ENCODE assay signal across 9 cellular contexts in the genomic region with DNA sequence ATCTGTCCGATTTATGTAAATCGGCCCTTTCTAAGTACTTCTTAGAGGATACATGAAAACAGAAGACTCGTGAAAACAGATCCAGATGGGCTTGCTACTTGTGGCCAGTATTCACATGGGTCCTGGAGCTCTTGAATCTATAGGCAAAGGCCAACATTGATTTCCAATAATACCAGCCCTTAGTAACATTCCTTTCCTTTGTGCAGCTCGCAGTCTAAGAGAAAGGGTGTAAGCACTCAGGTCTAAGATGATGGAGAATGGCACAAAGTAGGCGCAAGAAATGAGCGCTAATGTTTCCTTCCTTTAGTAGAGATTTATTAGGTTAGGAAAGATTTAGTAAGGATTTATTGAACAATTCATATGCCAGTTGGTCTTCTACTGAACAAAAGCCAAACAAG. TPM values are rescaled to one million over a fixed set of nuclear protein-coding genes. Genes with fewer than 3 reads are reported as not detected.
DNase-seq lines count a peak whose midpoint lies in the region; TF ChIP-seq lines count a peak whose summit lies in the region.
"Had no signal": no experiment of that assay in that cellular context is flagged by ENCODE, and none has a peak within 500 bp of the region (broad histone marks: within the 10 kb centered on the region; RNA-seq: fewer than 3 reads in every experiment).

No MANE protein-coding gene starts in this region.

- CTCF ChIA-PET in RWPE1 (lab: Yijun Ruan, JAX) = interaction anchor here (0.5 to 1.0 kb wide), 4 partner anchors 8 to 475 kb away, joined by 3 to 6 read pairs (median 4); no protein-coding TSS in a partner anchor

- peaks cover 60% of the 10 kb centered on the region for H3K4me1 Mint-ChIP-seq in activated T-cell treated with anti-CD3 and anti-CD28 coated beads, Interleukin-2, amount 50 U/mL, for 24 hours (ENCODE audit: low read depth)
- H3K4me1 Mint-ChIP-seq in endodermal cell (peaks cover 44% of the 10 kb centered on the region), neural progenitor cell (peaks cover 15% of the 10 kb centered on the region)

- POLR2A ChIA-PET in RWPE1 (lab: Yijun Ruan, JAX; ENCODE audit: low non-redundant PET) = interaction anchor here (0.6 kb wide), 1 partner anchor 125 kb away, joined by 4 read pairs; no protein-coding TSS in a partner anchor

- H3K9me3 ChIP-seq in endodermal cell (ENCODE audit: control insufficient read depth, low read length) (no peaks in the 10 kb centered on the region), neural progenitor cell (ENCODE audit: low read depth) (no peaks in the 10 kb centered on the region)

- TF ChIP-seq CTCF in RWPE1 (conservative IDR thresholded peaks at IDR 0.05; ENCODE audit: low read depth) (no peak), endodermal cell (conservative IDR thresholded peaks at IDR 0.05) (no peak), neural progenitor cell (IDR thresholded peaks at IDR 0.05) (no peak)

- WGBS in endodermal cell (ENCODE audit: insufficient coverage in 1 of 2, insufficient read length in 1 of 2), 2 experiments = 5 to 15% methylated on average over 4 to 6 of the region's 6 CpGs

- peak overlapping the region; percentile 89 for H2AFZ ChIP-seq in neural progenitor cell (replicated peaks)

- peak overlapping the region; percentile 97 for H3K9ac ChIP-seq in endodermal cell (ENCODE audit: extremely low read depth, low read length, poor library complexity, severe bottlenecking)
- H3K9ac ChIP-seq in neural progenitor cell = no peak overlapping the region

- peak overlapping the region; percentile 100 for H3K27ac Mint-ChIP-seq in activated T-cell treated with anti-CD3 and anti-CD28 coated beads, Interleukin-2, amount 50 U/mL, for 24 hours
- H3K27ac Mint-ChIP-seq in endodermal cell (peak overlapping the region; percentile 100), neural progenitor cell (peak overlapping the region; percentile 100)

- H3K27me3 ChIP-seq in endodermal cell (ENCODE audit: control insufficient read depth, insufficient read depth, low read length, poor library complexity, severe bottlenecking) (no peaks in the 10 kb centered on the region), neural progenitor cell (peaks cover 18% of the 10 kb centered on the region)

- peaks cover 4% of the 10 kb centered on the region for H4K20me1 ChIP-seq in neural progenitor cell (ENCODE audit: low read depth)

- H3K79me2 ChIP-seq in neural progenitor cell (ENCODE audit: low read depth) = no peaks in the 10 kb centered on the region

- no peaks in the 10 kb centered on the region for H3K27me3 Mint-ChIP-seq in activated T-cell treated with anti-CD3 and anti-CD28 coated beads, Interleukin-2, amount 50 U/mL, for 24 hours
- H3K27me3 Mint-ChIP-seq in endodermal cell (ENCODE audit: insufficient read depth) = peaks cover 7% of the 10 kb centered on the region
- H3K27me3 Mint-ChIP-seq in neural progenitor cell (ENCODE audit: insufficient read depth, low read depth) = peaks cover 10% of the 10 kb centered on the region

- H3K36me3 ChIP-seq in endodermal cell (ENCODE audit: control insufficient read depth, insufficient read depth, low read length) = no peaks in the 10 kb centered on the region
- no peaks in the 10 kb centered on the region for H3K36me3 ChIP-seq in neural progenitor cell

- peak overlapping the region; percentile 82 for H3K4me3 Mint-ChIP-seq in activated T-cell treated with anti-CD3 and anti-CD28 coated beads, Interleukin-2, amount 50 U/mL, for 24 hours
- H3K4me3 Mint-ChIP-seq in endodermal cell = peak overlapping the region; percentile 86
- H3K4me3 Mint-ChIP-seq in neural progenitor cell = peak overlapping the region; percentile 98

- H3K9me3 Mint-ChIP-seq in activated T-cell treated with anti-CD3 and anti-CD28 coated beads, Interleukin-2, amount 50 U/mL, for 24 hours = no peaks in the 10 kb centered on the region
- H3K9me3 Mint-ChIP-seq in endodermal cell = no peaks in the 10 kb centered on the region
- H3K9me3 Mint-ChIP-seq in neural progenitor cell = no peaks in the 10 kb centered on the region

- H3F3A ChIP-seq in neural progenitor cell (ENCODE audit: low read depth) = peaks cover 28% of the 10 kb centered on the region

- DNase-seq in activated T-cell treated with anti-CD3 and anti-CD28 coated beads, Interleukin-2, amount 50 U/mL, for 24 hours = no peak
- no peak for DNase-seq in activated T-cell treated with anti-CD3 and anti-CD28 coated beads, Interleukin-2, amount 50 U/mL, for 1 hour
- no peak for DNase-seq in RWPE1 (ENCODE audit: low spot score)
- peak; percentile 45 for DNase-seq in endodermal cell
- peak; percentile 57 for DNase-seq in neural progenitor cell (ENCODE audit: low spot score)
- no peak for DNase-seq in epidermal melanocyte (ENCODE audit: insufficient read length, low spot score)
- DNase-seq in NAMALWA (ENCODE audit: low spot score) = no peak
- no peak for DNase-seq in AML-193 (lab: John Stamatoyannopoulos, UW)

- H3K27ac ChIP-seq in RWPE1 (peak overlapping the region; percentile 88), endodermal cell (ENCODE audit: low read depth, low read length) (peak overlapping the region; percentile 45), neural progenitor cell (no peak overlapping the region)

- peak overlapping the region; percentile 90 for H3K4me2 ChIP-seq in neural progenitor cell

- H3K4me1 ChIP-seq in endodermal cell (ENCODE audit: control insufficient read depth, insufficient read depth, low read length) (peaks cover 2% of the 10 kb centered on the region), neural progenitor cell (peaks cover 5% of the 10 kb centered on the region)

- peak overlapping the region; percentile 93 for H3K4me3 ChIP-seq in endodermal cell (ENCODE audit: low read length)
- peak overlapping the region; percentile 75 for H3K4me3 ChIP-seq in neural progenitor cell

- peaks cover 2% of the 10 kb centered on the region for H3K36me3 Mint-ChIP-seq in activated T-cell treated with anti-CD3 and anti-CD28 coated beads, Interleukin-2, amount 50 U/mL, for 24 hours (ENCODE audit: low read depth)
- H3K36me3 Mint-ChIP-seq in endodermal cell (ENCODE audit: low read depth) (no peaks in the 10 kb centered on the region), neural progenitor cell (no peaks in the 10 kb centered on the region)

RNA-seq across cellular contexts. Expression of a gene that starts 0.6 kb away (rescaled TPM):
- total RNA-seq in endodermal cell = not detected
- not detected for polyA plus RNA-seq in endodermal cell (2013, experiment 1 of 2)
- polyA plus RNA-seq in endodermal cell (2013, experiment 2 of 2) = not detected
- total RNA-seq in neural progenitor cell (ENCODE audit: low replicate concordance) = not detected in 2 replicates
- total RNA-seq: dermis microvascular lymphatic vessel endothelial cell had no signal

RNA-seq across cellular contexts. Expression of a gene that starts 0.6 kb away (rescaled TPM):
- total RNA-seq in endodermal cell = not detected
- not detected for polyA plus RNA-seq in endodermal cell (2013, experiment 1 of 2)
- not detected for polyA plus RNA-seq in endodermal cell (2013, experiment 2 of 2)
- not detected in 2 replicates for total RNA-seq in neural progenitor cell (ENCODE audit: low replicate concordance)
- total RNA-seq: dermis microvascular lymphatic vessel endothelial cell had no signal

Comparison
In these comparisons a context has a peak if more than half of its experiments do, and no peak if none do; other contexts are left out.
1. DNase-seq: peak in endodermal cell (single experiment) and neural progenitor cell (single experiment); none in activated T-cell treated with anti-CD3 and anti-CD28 coated beads, Interleukin-2, amount 50 U/mL, for 24 hours (single experiment), activated T-cell treated with anti-CD3 and anti-CD28 coated beads, Interleukin-2, amount 50 U/mL, for 1 hour (single experiment), RWPE1 (single experiment), epidermal melanocyte (single experiment), NAMALWA (single experiment) and AML-193 (0 of 2).
2. Peak in every context shown above with its lines, with median percentiles within 50 percentile points of each other: H3K27ac Mint-ChIP-seq and H3K4me3 Mint-ChIP-seq.